ENCODE assay signal across 33 cellular contexts in genomic region chr9:97321251-97321650, GRCh38.
"Had no signal": no experiment of that assay in that cellular context is flagged by ENCODE, and none has a peak within 500 bp of the region (broad histone marks: within the 10 kb centered on the region; RNA-seq: fewer than 3 reads in every experiment).

No MANE protein-coding gene starts in this region.

- H3K9me3 ChIP-seq: adrenal gland, body of pancreas, colonic mucosa, esophagus squamous epithelium, gastroesophageal sphincter had no signal

- ATAC-seq: activated CD4-positive, CD25-positive, alpha-beta regulatory T cell treated with anti-CD3 and anti-CD28 coated beads, Interleukin-2, amount 50 U/mL, for 24 hours; activated CD8-positive, alpha-beta T cell treated with anti-CD3 and anti-CD28 coated beads for 36 hours; activated naive CD8-positive, alpha-beta T cell treated with anti-CD3 and anti-CD28 coated beads, Interleukin-2, amount 50 U/mL, for 24 hours; activated T-cell treated with anti-CD3 and anti-CD28 coated beads, Interleukin-2, amount 50 U/mL, for 4 hours; body of pancreas; gastroesophageal sphincter; T-cell had no signal

- H3K27me3 ChIP-seq: adrenal gland, body of pancreas, cardiac muscle cell, colonic mucosa, esophagus squamous epithelium, gastroesophageal sphincter had no signal

- H3K27me3 Mint-ChIP-seq: activated B cell treated with CpG ODN at 0.5 μM for 24 hours; activated CD8-positive, alpha-beta T cell treated with anti-CD3 and anti-CD28 coated beads for 36 hours; activated naive CD4-positive, alpha-beta T cell treated with anti-CD3 and anti-CD28 coated beads, Interleukin-2, amount 50 U/mL, for 24 hours; activated naive CD8-positive, alpha-beta T cell treated with anti-CD3 and anti-CD28 coated beads for 36 hours; activated naive CD8-positive, alpha-beta T cell treated with anti-CD3 and anti-CD28 coated beads, Interleukin-2, amount 50 U/mL, for 24 hours; T-cell had no signal

- H3K4me1 Mint-ChIP-seq: activated B cell treated with CpG ODN at 0.5 μM for 24 hours; activated naive CD8-positive, alpha-beta T cell treated with anti-CD3 and anti-CD28 coated beads, Interleukin-2, amount 50 U/mL, for 24 hours had no signal

- DNase-seq: activated B cell treated with CpG ODN at 0.5 μM for 24 hours; activated CD4-positive, alpha-beta T cell treated with anti-CD3 and anti-CD28 coated beads for 48 hours; activated CD4-positive, alpha-beta T cell treated with anti-CD3 and anti-CD28 coated beads, Interleukin-2, amount 50 U/mL, for 1 hour; activated CD4-positive, alpha-beta T cell treated with anti-CD3 and anti-CD28 coated beads, Interleukin-2, amount 50 U/mL, for 48 hours; activated CD8-positive, alpha-beta memory T cell treated with anti-CD3 and anti-CD28 coated beads for 24 hours; activated CD8-positive, alpha-beta T cell treated with anti-CD3 and anti-CD28 coated beads for 36 hours; activated effector memory CD4-positive, alpha-beta T cell treated with anti-CD3 and anti-CD28 coated beads, Interleukin-2, amount 50 U/mL, for 16 hours; activated naive CD4-positive, alpha-beta T cell treated with anti-CD3 and anti-CD28 coated beads for 36 hours; activated naive CD8-positive, alpha-beta T cell treated with anti-CD3 and anti-CD28 coated beads for 36 hours; activated naive CD8-positive, alpha-beta T cell treated with anti-CD3 and anti-CD28 coated beads, Interleukin-2, amount 50 U/mL, for 24 hours; activated T-cell treated with anti-CD3 and anti-CD28 coated beads, Interleukin-2, amount 50 U/mL, for 4 hours; adrenal gland; amygdala; aorta; body of pancreas; central memory CD4-positive, alpha-beta T cell; cerebellar nuclear complex; colonic mucosa; effector CD8-positive, alpha-beta T cell; esophagus squamous epithelium; T-cell; T1000; WERI-Rb-1 had no signal

- H3K36me3 ChIP-seq: colonic mucosa had no signal

- H3K9me3 Mint-ChIP-seq: activated B cell treated with CpG ODN at 0.5 μM for 24 hours; activated CD8-positive, alpha-beta T cell treated with anti-CD3 and anti-CD28 coated beads for 36 hours; activated naive CD4-positive, alpha-beta T cell treated with anti-CD3 and anti-CD28 coated beads for 36 hours; activated naive CD4-positive, alpha-beta T cell treated with anti-CD3 and anti-CD28 coated beads, Interleukin-2, amount 50 U/mL, for 24 hours; activated naive CD8-positive, alpha-beta T cell treated with anti-CD3 and anti-CD28 coated beads for 36 hours; activated naive CD8-positive, alpha-beta T cell treated with anti-CD3 and anti-CD28 coated beads, Interleukin-2, amount 50 U/mL, for 24 hours; activated T-cell treated with anti-CD3 and anti-CD28 coated beads, Interleukin-2, amount 50 U/mL, for 4 hours; activated T-helper 2 cell treated with anti-CD3 and anti-CD28 coated beads, Interferon-gamma antibody, Interleukin-2, Interleukin-4, amounts not matched to agents 10 μg/mL and 5 μg/mL and 100 μg/mL, durations not matched to agents 14 hours and 24 hours and 36 hours; T-cell; T-helper 1 cell treated with Interleukin-12 subunit alpha and Interleukin-12 subunit beta and Interleukin-4 antibody, amounts not matched to agents 30 μg/mL and 1 μg/mL, for 36 hours; T-helper 2 cell treated with Interferon-gamma antibody and Interleukin-4, amounts not matched to agents 5 μg/mL and 100 μg/mL, for 36 hours had no signal

- FAIRE-seq: endometrium, endothelial cell of umbilical vein had no signal

- H3K27ac Mint-ChIP-seq: activated B cell treated with CpG ODN at 0.5 μM for 24 hours; activated CD8-positive, alpha-beta T cell treated with anti-CD3 and anti-CD28 coated beads for 36 hours; activated naive CD4-positive, alpha-beta T cell treated with anti-CD3 and anti-CD28 coated beads for 36 hours; activated naive CD4-positive, alpha-beta T cell treated with anti-CD3 and anti-CD28 coated beads, Interleukin-2, amount 50 U/mL, for 24 hours; activated naive CD8-positive, alpha-beta T cell treated with anti-CD3 and anti-CD28 coated beads for 36 hours; activated naive CD8-positive, alpha-beta T cell treated with anti-CD3 and anti-CD28 coated beads, Interleukin-2, amount 50 U/mL, for 24 hours; activated T-helper 2 cell treated with anti-CD3 and anti-CD28 coated beads, Interferon-gamma antibody, Interleukin-2, Interleukin-4, amounts not matched to agents 10 μg/mL and 5 μg/mL and 100 μg/mL, durations not matched to agents 14 hours and 24 hours and 36 hours; T-cell; T-helper 1 cell treated with Interleukin-12 subunit alpha and Interleukin-12 subunit beta and Interleukin-4 antibody, amounts not matched to agents 30 μg/mL and 1 μg/mL, for 36 hours; T-helper 2 cell treated with Interferon-gamma antibody and Interleukin-4, amounts not matched to agents 5 μg/mL and 100 μg/mL, for 36 hours had no signal

- H3K4me3 ChIP-seq: adrenal gland, body of pancreas, cardiac muscle cell, colonic mucosa, esophagus squamous epithelium, gastroesophageal sphincter had no signal

- H3K4me3 Mint-ChIP-seq: activated B cell treated with CpG ODN at 0.5 μM for 24 hours; activated CD8-positive, alpha-beta T cell treated with anti-CD3 and anti-CD28 coated beads for 36 hours; activated naive CD4-positive, alpha-beta T cell treated with anti-CD3 and anti-CD28 coated beads for 36 hours; activated naive CD4-positive, alpha-beta T cell treated with anti-CD3 and anti-CD28 coated beads, Interleukin-2, amount 50 U/mL, for 24 hours; activated naive CD8-positive, alpha-beta T cell treated with anti-CD3 and anti-CD28 coated beads for 36 hours; activated naive CD8-positive, alpha-beta T cell treated with anti-CD3 and anti-CD28 coated beads, Interleukin-2, amount 50 U/mL, for 24 hours; activated T-cell treated with anti-CD3 and anti-CD28 coated beads, Interleukin-2, amount 50 U/mL, for 4 hours; T-cell; T-helper 1 cell treated with Interleukin-12 subunit alpha and Interleukin-12 subunit beta and Interleukin-4 antibody, amounts not matched to agents 30 μg/mL and 1 μg/mL, for 36 hours; T-helper 2 cell treated with Interferon-gamma antibody and Interleukin-4, amounts not matched to agents 5 μg/mL and 100 μg/mL, for 36 hours had no signal

- H3K4me1 ChIP-seq: adrenal gland, body of pancreas, colonic mucosa, esophagus squamous epithelium, gastroesophageal sphincter had no signal

- H3K27ac ChIP-seq: adrenal gland, body of pancreas, cardiac muscle cell, colonic mucosa, epithelial cell of prostate, esophagus squamous epithelium, gastroesophageal sphincter, WERI-Rb-1 had no signal
